ENCODE assay signal across 8 cellular contexts in the genomic region with DNA sequence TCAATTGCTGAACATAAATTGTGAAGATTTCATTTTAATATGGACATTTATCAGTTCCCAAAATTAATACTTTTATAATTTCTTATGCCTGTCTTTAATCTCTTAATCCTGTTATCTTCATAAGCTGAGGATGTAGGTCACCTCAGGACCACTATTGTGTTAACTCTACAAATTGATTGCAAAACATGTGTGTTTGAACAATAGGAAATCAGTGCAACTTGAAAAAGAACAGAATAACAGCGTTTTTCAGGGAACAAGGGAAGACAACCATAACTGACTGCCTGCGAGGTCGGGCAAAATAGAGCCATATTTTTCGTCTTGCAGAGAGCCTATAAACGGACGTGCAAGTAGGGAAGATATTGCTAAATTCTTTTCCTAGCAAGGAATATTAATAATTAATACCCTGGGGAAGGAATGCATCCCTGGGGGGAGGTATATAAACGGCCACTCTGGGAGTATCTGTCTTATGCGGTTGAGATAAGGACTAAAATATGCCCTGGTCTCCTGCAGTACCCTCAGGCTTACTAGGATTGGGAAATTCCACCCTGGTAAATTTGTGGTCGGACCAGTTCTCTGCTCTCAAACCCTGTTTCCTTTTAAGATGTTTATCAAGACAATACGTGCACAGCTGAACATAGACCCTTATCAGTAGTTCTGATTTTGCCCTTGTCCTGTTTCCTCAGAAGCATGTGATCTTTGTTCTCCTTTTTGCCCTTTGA. TPM values are rescaled to one million over a fixed set of nuclear protein-coding genes. Genes with fewer than 3 reads are reported as not detected.
DNase-seq lines count a peak whose midpoint lies in the region; TF ChIP-seq lines count a peak whose summit lies in the region.
"Not testable (repeated sequence)": the region's sequence is repeated elsewhere in the genome, so short reads cannot be mapped to it uniquely, and the experiment has no call there.

No MANE protein-coding gene starts in this region.

- H3K27ac ChIP-seq in PC-9; mammary epithelial cell (ENCODE audit: insufficient read depth, low read depth, low read length); trophoblast cell (ENCODE audit: low read depth, low read length): not testable (repeated sequence)

- not testable (repeated sequence) for H4K91ac ChIP-seq in trophoblast cell (ENCODE audit: low read depth, low read length)

- TF ChIP-seq CTCF in BE2C (IDR thresholded peaks at IDR 0.05; ENCODE audit: low read depth, low read length); PC-9 (conservative IDR thresholded peaks at IDR 0.05); mammary epithelial cell (conservative IDR thresholded peaks at IDR 0.05 in 1 of 2, IDR thresholded peaks at IDR 0.05 in 1 of 2; ENCODE audit: extremely low read depth in 1 of 2, insufficient read depth in 1 of 2, low read depth in 1 of 2, low read length in 2 of 2): not testable (repeated sequence)

- H4K12ac ChIP-seq in trophoblast cell (ENCODE audit: low read depth, low read length), result not testable (repeated sequence)

- H3F3A ChIP-seq in PC-9 (ENCODE audit: insufficient read depth, low read depth), result peaks cover 19% of the 10 kb centered on the region; the same call in 1 of the 2 replicates

- not testable (repeated sequence) for H3K79me2 ChIP-seq in PC-9 (ENCODE audit: low read depth); mammary epithelial cell (ENCODE audit: insufficient read depth, low read length); trophoblast cell (ENCODE audit: control insufficient read depth, insufficient read depth, low read length, poor library complexity)

- dilution Hi-C loops in mammary epithelial cell (cut with HindIII; ENCODE audit: low sequenced_read_pairs), result not testable (repeated sequence)

- not testable (repeated sequence) for H3K9ac ChIP-seq in mammary epithelial cell (ENCODE audit: insufficient read depth, low read length); trophoblast cell (ENCODE audit: low read length)

- H3K9me3 Mint-ChIP-seq in activated CD4-positive, alpha-beta memory T cell treated with anti-CD3 and anti-CD28 coated beads, Interleukin-2, amount 10 ng/mL, durations not matched to agents 7 days and 5 days, result not testable (repeated sequence)

- H4K20me1 ChIP-seq in PC-9 (ENCODE audit: insufficient read depth); mammary epithelial cell (ENCODE audit: insufficient read depth, low read length): not testable (repeated sequence)

- not testable (repeated sequence) for H3K27me3 ChIP-seq in BE2C; PC-9 (ENCODE audit: insufficient read depth, low read depth); mammary epithelial cell (ENCODE audit: insufficient read depth, low read length); trophoblast cell (ENCODE audit: insufficient read depth, low read length)

- 68% methylated on average over 8 of the region's 10 CpGs for WGBS in mammary epithelial cell (ENCODE audit: low coverage, missing lambda C conversion rate)
- no CpG with 5 or more reads among the region's 10 CpGs for WGBS in trophoblast cell (ENCODE audit: extremely low coverage, insufficient coverage, insufficient read length)

- H3K9me2 ChIP-seq in PC-9 (ENCODE audit: insufficient read depth), result not testable (repeated sequence)

- not testable (repeated sequence) for H3K4me2 ChIP-seq in PC-9; mammary epithelial cell (ENCODE audit: insufficient read depth, low read depth, low read length); trophoblast cell (ENCODE audit: low read length)

- not testable (repeated sequence) for H4K8ac ChIP-seq in trophoblast cell (ENCODE audit: low read depth, low read length)

- not testable (repeated sequence) for H2AK5ac ChIP-seq in trophoblast cell (ENCODE audit: low read length)

- not testable (repeated sequence) for H3K27me3 Mint-ChIP-seq in activated CD4-positive, alpha-beta memory T cell treated with anti-CD3 and anti-CD28 coated beads, Interleukin-2, amount 10 ng/mL, durations not matched to agents 7 days and 5 days

- not testable (repeated sequence) for H3K4me3 ChIP-seq in BE2C (ENCODE audit: low read depth, low read length); mammary epithelial cell (replicated peaks in 1 of 3; ENCODE audit: insufficient read depth in 1 of 3, low read depth in 2 of 3, low read length in 3 of 3); trophoblast cell (ENCODE audit: low read depth, low read length)
- H3K4me3 ChIP-seq in PC-9, result 0 out of 2 replicates have a peak overlapping the region, but pooled peaks have one; percentile 9

- intact Hi-C loops in PC-9 (cut with micrococcal nuclease; ENCODE audit: unreplicated experiment); mammary epithelial cell (cut with micrococcal nuclease): not testable (repeated sequence)

- not testable (repeated sequence) for H3K4me3 Mint-ChIP-seq in activated CD4-positive, alpha-beta memory T cell treated with anti-CD3 and anti-CD28 coated beads, Interleukin-2, amount 10 ng/mL, durations not matched to agents 7 days and 5 days

- in situ Hi-C loops in mammary epithelial cell (cut with MboI; ENCODE audit: low sequenced_read_pairs in 2 of 2), result not testable (repeated sequence)

- not testable (repeated sequence) for H3K14ac ChIP-seq in trophoblast cell (ENCODE audit: low read length)

- H3K36me3 ChIP-seq in BE2C (peaks cover 75% of the 10 kb centered on the region), PC-9 (ENCODE audit: low read depth) (peaks cover 45% of the 10 kb centered on the region), mammary epithelial cell (ENCODE audit: insufficient read depth, low read length) (peaks cover 25% of the 10 kb centered on the region)
- not testable (repeated sequence) for H3K36me3 ChIP-seq in trophoblast cell (ENCODE audit: control insufficient read depth in 1 of 2, insufficient read depth in 2 of 2, low read length in 2 of 2)

- not testable (repeated sequence) for H3K4ac ChIP-seq in trophoblast cell (ENCODE audit: low read depth, low read length)

- peaks cover 21% of the 10 kb centered on the region for H3K4me1 Mint-ChIP-seq in activated CD4-positive, alpha-beta memory T cell treated with anti-CD3 and anti-CD28 coated beads, Interleukin-2, amount 10 ng/mL, durations not matched to agents 7 days and 5 days

- BruUV-seq in PC-9 (replicated peaks; lab: Mats Ljungman, UMichigan); mammary epithelial cell (replicated peaks; lab: Mats Ljungman, UMichigan): not testable (repeated sequence)

- not testable (repeated sequence) for H3K79me1 ChIP-seq in trophoblast cell (ENCODE audit: low read length)

- H3K36me3 Mint-ChIP-seq in activated CD4-positive, alpha-beta memory T cell treated with anti-CD3 and anti-CD28 coated beads, Interleukin-2, amount 10 ng/mL, durations not matched to agents 7 days and 5 days (ENCODE audit: low read depth), result peaks cover 62% of the 10 kb centered on the region

- H3K4me1 ChIP-seq in BE2C, result peaks cover 39% of the 10 kb centered on the region
- not testable (repeated sequence) for H3K4me1 ChIP-seq in PC-9 (replicated peaks; ENCODE audit: insufficient read depth); mammary epithelial cell (ENCODE audit: insufficient read depth, low read length); trophoblast cell (ENCODE audit: control insufficient read depth in 1 of 2, insufficient read depth in 2 of 2, low read length in 2 of 2)

- DNase-seq in BE2C (peak; percentile 23), GF-D8 (lab: John Stamatoyannopoulos, UW) (peak; percentile 73), PC-9 (peak in 1 of 2 experiments; percentile 55), mammary epithelial cell (peak; percentile 4), globus pallidus (ENCODE audit: low spot score) (peak; percentile 23), trophoblast cell (peak; percentile 71 to 84), superior temporal gyrus (ENCODE audit: extremely low spot score) (peak; percentile 26)
- not testable (repeated sequence) for DNase-seq in activated CD4-positive, alpha-beta memory T cell treated with anti-CD3 and anti-CD28 coated beads, Interleukin-2, amount 10 ng/mL, durations not matched to agents 7 days and 5 days

- not testable (repeated sequence) for H3K9me3 ChIP-seq in BE2C; mammary epithelial cell (replicated peaks; ENCODE audit: insufficient read depth, low read length); trophoblast cell (ENCODE audit: insufficient read depth, low read depth, low read length)
- peaks cover 12% of the 10 kb centered on the region; the same call in 1 of the 2 replicates for H3K9me3 ChIP-seq in PC-9 (ENCODE audit: insufficient read depth, low read depth)

- H2BK5ac ChIP-seq in trophoblast cell (ENCODE audit: low read depth, low read length, poor library complexity), result not testable (repeated sequence)

- POLR2A ChIA-PET in PC-9 (lab: Charles Lee; ENCODE audit: unreplicated experiment), result interaction anchor here (0.6 kb wide), 1 partner anchor 203 kb away, joined by 3 read pairs; no protein-coding TSS in a partner anchor
- POLR2A ChIA-PET in activated CD4-positive, alpha-beta memory T cell treated with anti-CD3 and anti-CD28 coated beads, Interleukin-2, amount 10 ng/mL, durations not matched to agents 7 days and 5 days (lab: Charles Lee), result interaction anchor here (1.3 to 1.9 kb wide), 2 partner anchors 11 to 19 kb away, joined by 8 to 10 read pairs; a partner anchor contains a TSS

- H2BK120ac ChIP-seq in trophoblast cell (ENCODE audit: insufficient read depth, low read length, poor library complexity), result not testable (repeated sequence)

- not testable (repeated sequence) for H3K18ac ChIP-seq in trophoblast cell (ENCODE audit: low read length)

- CTCF ChIA-PET in PC-9 (lab: Charles Lee); mammary epithelial cell (lab: Charles Lee; ENCODE audit: low non-redundant PET): not testable (repeated sequence)
- CTCF ChIA-PET in activated CD4-positive, alpha-beta memory T cell treated with anti-CD3 and anti-CD28 coated beads, Interleukin-2, amount 10 ng/mL, durations not matched to agents 7 days and 5 days (lab: Charles Lee), result interaction anchor here (1.4 kb wide), 1 partner anchor 12 kb away, joined by 14 read pairs; a partner anchor contains a TSS

- not testable (repeated sequence) for H3K23ac ChIP-seq in trophoblast cell (ENCODE audit: low read length)

- peak overlapping the region; percentile 55 for H3K27ac Mint-ChIP-seq in activated CD4-positive, alpha-beta memory T cell treated with anti-CD3 and anti-CD28 coated beads, Interleukin-2, amount 10 ng/mL, durations not matched to agents 7 days and 5 days

- H2AFZ ChIP-seq in PC-9; mammary epithelial cell (ENCODE audit: low read depth, low read length); trophoblast cell (ENCODE audit: insufficient read depth, low read length, poor library complexity): not testable (repeated sequence)

- H2BK12ac ChIP-seq in trophoblast cell (ENCODE audit: low read length), result not testable (repeated sequence)

RNA-seq across cellular contexts. Expression of a gene that starts 12.1 kb away (rescaled TPM):
- polyA plus RNA-seq in BE2C (2012; ENCODE audit: insufficient read depth, insufficient read length, low read depth), result 29.8 TPM
- 11.7 and 12.1 TPM in 2 replicates for total RNA-seq in PC-9 (2021)
- total RNA-seq in activated CD4-positive, alpha-beta memory T cell treated with anti-CD3 and anti-CD28 coated beads, Interleukin-2, amount 10 ng/mL, durations not matched to agents 7 days and 5 days, result 10 to 100 TPM; 48.7 to 55.4 TPM
- 10 to 100 TPM; 35.2 to 63.1 TPM for total RNA-seq in mammary epithelial cell
- polyA plus RNA-seq in mammary epithelial cell, result 32.2 TPM
- 126 TPM for polyA minus RNA-seq in mammary epithelial cell
- 36.5 and 40.2 TPM in 2 replicates for polyA plus RNA-seq in trophoblast cell (2013)

RNA-seq across cellular contexts. Expression of a gene that starts 19.7 kb away (rescaled TPM):
- polyA plus RNA-seq in BE2C (2012; ENCODE audit: insufficient read depth, insufficient read length, low read depth), result 47.2 TPM
- 23.4 and 31.9 TPM in 2 replicates for total RNA-seq in PC-9 (2021)
- total RNA-seq in activated CD4-positive, alpha-beta memory T cell treated with anti-CD3 and anti-CD28 coated beads, Interleukin-2, amount 10 ng/mL, durations not matched to agents 7 days and 5 days, result 10 to 100 TPM; 44.7 to 50.9 TPM
- 10 to 100 TPM in 1 of 2 donors, 1 to 10 TPM in 1; 9.3 to 17.2 TPM for total RNA-seq in mammary epithelial cell
- polyA plus RNA-seq in mammary epithelial cell, result 4.9 TPM
- polyA minus RNA-seq in mammary epithelial cell, result 7.3 TPM
- polyA plus RNA-seq in trophoblast cell (2013), result 5.9 and 6.5 TPM in 2 replicates

RNA-seq across cellular contexts. Expression of a gene that starts 21.5 kb away (rescaled TPM):
- 89.5 TPM for polyA plus RNA-seq in BE2C (2012; ENCODE audit: insufficient read depth, insufficient read length, low read depth)
- total RNA-seq in PC-9 (2021) (131 and 154 TPM in 2 replicates), mammary epithelial cell (10 to 100 TPM; 48.4 to 61.2 TPM)
- total RNA-seq in activated CD4-positive, alpha-beta memory T cell treated with anti-CD3 and anti-CD28 coated beads, Interleukin-2, amount 10 ng/mL, durations not matched to agents 7 days and 5 days, result 10 to 100 TPM; 54.6 to 55.4 TPM
- 35.1 TPM for polyA plus RNA-seq in mammary epithelial cell
- 36.3 TPM for polyA minus RNA-seq in mammary epithelial cell
- polyA plus RNA-seq in trophoblast cell (2013), result 55.3 and 55.7 TPM in 2 replicates
